ENCODE assay signal across 25 cellular contexts in genomic region chr21:45882641-45883040, GRCh38.
"Had no signal": no experiment of that assay in that cellular context is flagged by ENCODE, and none has a peak within 500 bp of the region (broad histone marks: within the 10 kb centered on the region; RNA-seq: fewer than 3 reads in every experiment).

No MANE protein-coding gene starts in this region.

- H3K4me3 ChIP-seq: adrenal gland, breast epithelium, MG63, Peyer's patch had no signal

- ATAC-seq: activated T-helper 17 cell treated with anti-CD3 and anti-CD28 coated beads, Interleukin-2, amount 50 U/mL, for 72 hours had no signal

- H3K4me2 ChIP-seq: KMS-11 had no signal

- H3K36me3 ChIP-seq: adrenal gland, breast epithelium, MG63, Peyer's patch had no signal

- DNase-seq: activated B cell treated with CpG ODN at 0.5 μM for 24 hours; activated CD4-positive, alpha-beta memory T cell treated with anti-CD3 and anti-CD28 coated beads, Interleukin-2, amount 10 ng/mL, durations not matched to agents 7 days and 5 days; activated CD4-positive, alpha-beta T cell treated with anti-CD3 and anti-CD28 coated beads for 1 hour; activated CD4-positive, alpha-beta T cell treated with anti-CD3 and anti-CD28 coated beads, Interleukin-2, amount 10 ng/mL, durations not matched to agents 7 days and 5 days; activated naive CD4-positive, alpha-beta T cell treated with anti-CD3 and anti-CD28 coated beads, Interleukin-2, amount 50 U/mL, for 16 hours; activated naive CD8-positive, alpha-beta T cell treated with anti-CD3 and anti-CD28 coated beads, Interleukin-2, amount 10 ng/mL, durations not matched to agents 7 days and 5 days; activated T-cell treated with anti-CD3 and anti-CD28 coated beads for 4 hours; activated T-cell treated with anti-CD3 and anti-CD28 coated beads, Interleukin-2, amount 50 U/mL, for 48 hours; adrenal gland; MG63; NCI-H1092 treated with DMSO at 0.1 percent for 48 hours; NCI-H1417 treated with DMSO at 0.1 percent for 48 hours; NCI-H1694; NCI-H2029; NCI-H345; NCI-H510A; NCI-H526 treated with DMSO at 0.1 percent for 48 hours; NCI-H82; Peyer's patch; SHP77 treated with DMSO at 0.1 percent for 48 hours; T-helper 2 cell; T1000 had no signal

- H3K27ac ChIP-seq: adrenal gland, breast epithelium, KMS-11, Peyer's patch had no signal

- H3K4me1 ChIP-seq: adrenal gland, breast epithelium had no signal

- H3K27me3 ChIP-seq: adrenal gland, breast epithelium, Peyer's patch had no signal

- H3K9me3 ChIP-seq: adrenal gland, breast epithelium, MG63, Peyer's patch had no signal

- H3K9ac ChIP-seq: KMS-11 had no signal
